In the genomic region with DNA sequence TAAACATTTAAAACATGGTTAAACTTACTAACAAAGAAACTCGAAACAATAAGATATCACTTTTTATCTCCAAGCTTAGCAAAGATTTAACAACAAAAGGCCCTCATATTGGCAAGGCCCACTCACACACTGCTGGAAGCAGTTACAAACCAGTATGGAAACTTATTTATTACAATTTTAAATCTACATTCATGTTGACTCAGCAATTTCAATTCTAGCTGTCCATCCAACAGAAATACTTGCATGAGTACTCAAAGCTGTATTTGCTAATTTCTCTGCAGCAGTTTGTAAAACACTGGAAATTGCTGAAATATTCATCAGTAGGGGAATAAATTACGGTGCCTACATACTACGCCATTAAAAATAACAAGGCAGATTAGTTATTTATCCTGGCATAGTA, we compare ENCODE assay signal across 18 cellular contexts. TPM values are rescaled to one million over a fixed set of nuclear protein-coding genes. Genes with fewer than 3 reads are reported as not detected.
DNase-seq lines count a peak whose midpoint lies in the region; ATAC-seq and TF ChIP-seq lines count a peak whose summit lies in the region.
"Had no signal": no experiment of that assay in that cellular context is flagged by ENCODE, and none has a peak within 500 bp of the region (broad histone marks: within the 10 kb centered on the region; RNA-seq: fewer than 3 reads in every experiment).

No MANE protein-coding gene starts in this region.

- WGBS in GM23248 (ENCODE audit: low coverage in 1 of 2, low lambda C conversion rate in 2 of 2, missing lambda C conversion rate in 2 of 2), 2 experiments, result 70 to 75% methylated on average over 3 of the region's 3 CpGs

- no peaks in the 10 kb centered on the region for H3K9me3 Mint-ChIP-seq in CD4-positive, alpha-beta T cell
- H3K9me3 Mint-ChIP-seq in naive thymus-derived CD8-positive, alpha-beta T cell, result no peaks in the 10 kb centered on the region

- H3K9ac ChIP-seq in GM23248 (no peak overlapping the region), adipocyte (ENCODE audit: low read length) (peak overlapping the region; percentile 10)

- intact Hi-C loops in CD4-positive, alpha-beta T cell (cut with DNase I, micrococcal nuclease), result loop anchor here in 1 of 2 experiments (2.0 to 10.0 kb wide), 2 partner anchors 20 to 452 kb away; partner anchors contain the start of gene NOL6

- peaks cover 37% of the 10 kb centered on the region for H3K36me3 Mint-ChIP-seq in CD4-positive, alpha-beta T cell (ENCODE audit: low read depth)
- peaks cover 0 to 39% (median 7%) of the 10 kb centered on the region in 3 donors for H3K36me3 Mint-ChIP-seq in naive thymus-derived CD8-positive, alpha-beta T cell

- H3F3A ChIP-seq in GM23248 (ENCODE audit: insufficient read depth), result no peaks in the 10 kb centered on the region

- H3K27me3 Mint-ChIP-seq in CD4-positive, alpha-beta T cell, result no peaks in the 10 kb centered on the region
- H3K27me3 Mint-ChIP-seq in naive thymus-derived CD8-positive, alpha-beta T cell, result no peaks in the 10 kb centered on the region

- H3K36me3 ChIP-seq in GM23248 (ENCODE audit: low read depth) (0 out of 2 replicates have a peak, but pooled peaks cover 3% of the 10 kb centered on the region), adipocyte (ENCODE audit: control insufficient read depth, insufficient read depth, low read length, severe bottlenecking) (peaks cover 8% of the 10 kb centered on the region)
- H3K36me3 ChIP-seq: thyroid gland had no signal

- H3K4me3 Mint-ChIP-seq in CD4-positive, alpha-beta T cell, result peak overlapping the region; percentile 96
- H3K4me3 Mint-ChIP-seq in naive thymus-derived CD8-positive, alpha-beta T cell, result peak overlapping the region in 4 of 10 donors; percentile 4 to 50 (median 14)

- no peak overlapping the region for H2AFZ ChIP-seq in GM23248

- no peak for ATAC-seq in CD4-positive, alpha-beta T cell (ENCODE audit: poor library complexity)
- ATAC-seq in naive thymus-derived CD8-positive, alpha-beta T cell, result no peak
- no peak for ATAC-seq in GM21619 (IDR thresholded peaks at IDR 0.05; ENCODE audit: unreplicated experiment)
- ATAC-seq: esophagus mucosa, heart right ventricle had no signal

- CTCF ChIA-PET in CD4-positive, alpha-beta T cell (lab: Charles Lee), result no interaction called here

- TF ChIP-seq CTCF in CD4-positive, alpha-beta T cell (IDR thresholded peaks at IDR 0.05), result no peak

- peaks cover 47% of the 10 kb centered on the region for H3K4me1 Mint-ChIP-seq in CD4-positive, alpha-beta T cell (ENCODE audit: low read depth)
- peaks cover 29 to 52% (median 49%) of the 10 kb centered on the region in 4 donors for H3K4me1 Mint-ChIP-seq in naive thymus-derived CD8-positive, alpha-beta T cell

- peak overlapping the region; percentile 93 for H3K27ac Mint-ChIP-seq in CD4-positive, alpha-beta T cell
- H3K27ac Mint-ChIP-seq in naive thymus-derived CD8-positive, alpha-beta T cell, result peak overlapping the region in 6 of 10 donors; percentile 22 to 83 (median 42)

- H4K20me1 ChIP-seq in GM23248 (ENCODE audit: insufficient read depth), result 0 out of 2 replicates have a peak, but pooled peaks cover 4% of the 10 kb centered on the region

- peaks cover 21% of the 10 kb centered on the region for H3K4me1 ChIP-seq in GM23248 (ENCODE audit: insufficient read depth)
- peaks cover 29% of the 10 kb centered on the region for H3K4me1 ChIP-seq in adipocyte (ENCODE audit: control insufficient read depth, insufficient read depth, low read length)

- no peak for DNase-seq in CD4-positive, alpha-beta T cell
- DNase-seq in GM23248 (no peak), adipocyte (ENCODE audit: low read depth) (no peak), CD1c-positive myeloid dendritic cell (ENCODE audit: extremely low spot score) (no peak), caudate nucleus (lab: John Stamatoyannopoulos, UW) (no peak)
- DNase-seq in naive thymus-derived CD8-positive, alpha-beta T cell, result no peak
- DNase-seq: activated naive CD4-positive, alpha-beta T cell treated with Interleukin-2 at 50 U/mL for 16 hours; dorsolateral prefrontal cortex; heart right ventricle; KBM-7; NCI-H1105; sigmoid colon; stimulated activated CD4-positive, alpha-beta T cell treated with anti-CD3 and anti-CD28 coated beads, Interleukin-4, amount 100 ng/mL, for 24 hours; stimulated activated CD8-positive, alpha-beta memory T cell treated with anti-CD3 and anti-CD28 coated beads, Interleukin-4, amount 100 ng/mL, for 48 hours; thyroid gland had no signal

- H3K4me2 ChIP-seq in GM23248 (ENCODE audit: unreplicated experiment), result peak overlapping the region; percentile 33

- peaks cover 73% of the 10 kb centered on the region for H3K79me2 ChIP-seq in GM23248 (ENCODE audit: insufficient read depth)

- no peaks in the 10 kb centered on the region for H3K27me3 ChIP-seq in CD4-positive, alpha-beta T cell (ENCODE audit: control insufficient read depth, insufficient read depth, low read length)
- H3K27me3 ChIP-seq in GM23248 (replicated peaks; ENCODE audit: insufficient read depth), result no peaks in the 10 kb centered on the region
- no peaks in the 10 kb centered on the region for H3K27me3 ChIP-seq in adipocyte (replicated peaks; ENCODE audit: control insufficient read depth, insufficient read depth, low read length)
- H3K27me3 ChIP-seq: BLaER1 treated with 17β-estradiol and CSF1 and Interleukin-3, amounts not matched to agents 10 nM and 100 nM; dorsolateral prefrontal cortex; heart right ventricle; sigmoid colon; thyroid gland had no signal

- H3K27ac ChIP-seq in CD4-positive, alpha-beta T cell (ENCODE audit: low read depth, low read length), result no peak overlapping the region
- H3K27ac ChIP-seq in GM23248, result no peak overlapping the region; the same call in 1 of the 2 replicates
- H3K27ac ChIP-seq in caudate nucleus (ENCODE audit: low read depth, low read length), result no peak overlapping the region
- H3K27ac ChIP-seq: thyroid gland had no signal

- H3K9me3 ChIP-seq in CD4-positive, alpha-beta T cell (ENCODE audit: control insufficient read depth, low read length), result no peaks in the 10 kb centered on the region
- H3K9me3 ChIP-seq in GM23248 (ENCODE audit: low read depth), result no peaks in the 10 kb centered on the region
- H3K9me3 ChIP-seq in adipocyte (ENCODE audit: control insufficient read depth, low read length), result no peaks in the 10 kb centered on the region
- H3K9me3 ChIP-seq: BLaER1 treated with 17β-estradiol and CSF1 and Interleukin-3, amounts not matched to agents 10 nM and 100 nM; heart right ventricle; sigmoid colon; thyroid gland had no signal

- in situ Hi-C loops in GM23248 (cut with MboI), result no loop called here

- H3K4me3 ChIP-seq in GM23248 (peak overlapping the region; percentile 19; the same call in 1 of the 2 replicates), adipocyte (ENCODE audit: low read length) (peak overlapping the region; percentile 49)
- H3K4me3 ChIP-seq: BLaER1 treated with 17β-estradiol and CSF1 and Interleukin-3, amounts not matched to agents 10 nM and 100 nM; dorsolateral prefrontal cortex; heart right ventricle; sigmoid colon; thyroid gland had no signal

- H3K9me2 ChIP-seq in GM23248 (ENCODE audit: insufficient read depth), result no peaks in the 10 kb centered on the region

- POLR2A ChIA-PET in CD4-positive, alpha-beta T cell (lab: Charles Lee), result no interaction called here
- POLR2A ChIA-PET in naive thymus-derived CD8-positive, alpha-beta T cell (lab: Charles Lee), result interaction anchor here (0.6 kb wide), 1 partner anchor 243 kb away, joined by 3 read pairs; no protein-coding TSS in a partner anchor

RNA-seq across cellular contexts. Expression of gene DNAJA1, which starts 2.8 kb away (rescaled TPM):
- 100 to 1,000 TPM; 150 to 156 TPM for total RNA-seq in CD4-positive, alpha-beta T cell
- total RNA-seq in GM23248 (2014; rRNA removed; shearing (Covaris generic)), result 84.6 and 92.7 TPM in 2 replicates
- 108 and 115 TPM in 2 replicates for polyA plus RNA-seq in GM23248 (2016; fragmentation: Nextera tagmentation; extraction: Ambion mirVana)
- 10 to 100 TPM; 70.7 to 71.3 TPM for total RNA-seq in naive thymus-derived CD8-positive, alpha-beta T cell
- polyA plus RNA-seq in naive thymus-derived CD8-positive, alpha-beta T cell, result 100 to 1,000 TPM in 1 of 3 donors, 10 to 100 TPM in 2; 62.8 to 101 (median 70.7) TPM

RNA-seq across cellular contexts. Expression of gene APTX, which starts 20.9 kb away (rescaled TPM):
- 10 to 100 TPM; 22.0 to 22.5 TPM for total RNA-seq in CD4-positive, alpha-beta T cell
- 21.4 and 43.0 TPM in 2 replicates for total RNA-seq in GM23248 (2014; rRNA removed; shearing (Covaris generic))
- polyA plus RNA-seq in GM23248 (2016; fragmentation: Nextera tagmentation; extraction: Ambion mirVana), result 36.9 and 40.6 TPM in 2 replicates
- 10 to 100 TPM; 21.7 to 25.2 TPM for total RNA-seq in naive thymus-derived CD8-positive, alpha-beta T cell
- 10 to 100 TPM; 24.7 to 26.4 (median 25.3) TPM for polyA plus RNA-seq in naive thymus-derived CD8-positive, alpha-beta T cell

RNA-seq across cellular contexts. Expression of gene SMU1, which starts 54.2 kb away (rescaled TPM):
- total RNA-seq in CD4-positive, alpha-beta T cell, result 10 to 100 TPM; 25.1 to 26.0 TPM
- total RNA-seq in GM23248 (2014; rRNA removed; shearing (Covaris generic)), result 23.1 and 26.3 TPM in 2 replicates
- polyA plus RNA-seq in GM23248 (2016; fragmentation: Nextera tagmentation; extraction: Ambion mirVana), result 18.6 and 20.9 TPM in 2 replicates
- 10 to 100 TPM; 29.5 to 30.9 TPM for total RNA-seq in naive thymus-derived CD8-positive, alpha-beta T cell
- polyA plus RNA-seq in naive thymus-derived CD8-positive, alpha-beta T cell, result 10 to 100 TPM; 19.5 to 24.3 (median 23.7) TPM
